In the genomic region with DNA sequence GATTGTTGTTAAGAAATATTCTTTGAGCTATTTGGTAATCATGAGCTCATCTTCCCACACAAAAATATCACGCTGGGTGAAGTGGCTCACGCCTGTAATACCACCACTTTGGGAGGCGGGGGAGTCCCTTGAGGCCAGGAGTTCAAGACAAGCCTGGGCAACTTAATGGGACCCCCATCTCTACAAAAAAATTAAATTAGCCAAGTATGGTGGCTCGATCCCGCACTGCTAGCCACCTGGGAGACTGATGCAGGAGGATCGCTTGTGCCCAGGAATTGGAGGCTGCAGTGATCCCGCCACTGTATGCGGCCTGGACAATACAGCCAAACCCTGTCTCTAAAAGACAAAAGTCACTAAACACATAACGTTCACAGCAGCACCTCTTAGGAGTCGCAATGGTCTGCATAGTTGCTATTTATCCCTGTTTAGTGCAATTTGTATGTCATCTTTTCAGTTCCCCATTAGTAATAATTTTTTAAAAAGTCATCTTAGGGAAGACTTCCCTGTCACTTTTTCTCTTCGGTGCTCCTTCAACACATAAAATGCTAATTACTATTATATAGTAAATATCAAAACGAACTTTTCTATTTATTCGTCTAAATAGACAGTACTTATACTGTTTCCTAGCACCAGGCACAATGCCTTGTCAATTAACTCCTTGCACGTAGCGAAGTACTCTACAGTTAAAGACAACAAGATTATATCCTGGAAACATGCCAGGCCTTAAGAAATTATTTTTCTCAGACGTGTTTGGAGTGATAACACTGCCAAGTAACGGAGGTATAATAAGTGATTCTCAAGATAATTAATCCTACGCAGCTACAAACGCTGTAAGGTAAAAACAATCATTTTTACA, we compare ENCODE assay signal across 8 cellular contexts. TPM values are rescaled to one million over a fixed set of nuclear protein-coding genes. Genes with fewer than 3 reads are reported as not detected.
DNase-seq lines count a peak whose midpoint lies in the region; ATAC-seq and TF ChIP-seq lines count a peak whose summit lies in the region.

No MANE protein-coding gene starts in this region.

- H3K4me3 ChIP-seq in SK-N-MC (peak overlapping the region; percentile 92), endodermal cell (ENCODE audit: low read length) (peak overlapping the region; percentile 95), neural cell (ENCODE audit: low read length) (peak overlapping the region; percentile 85)

- peaks cover 13% of the 10 kb centered on the region for H3K4me1 ChIP-seq in endodermal cell (ENCODE audit: control insufficient read depth, insufficient read depth, low read length)

- no peaks in the 10 kb centered on the region for H3K9me3 Mint-ChIP-seq in endodermal cell

- peak overlapping the region; percentile 100 for H3K27ac Mint-ChIP-seq in endodermal cell

- peaks cover 26% of the 10 kb centered on the region for H3K36me3 ChIP-seq in SK-N-MC (ENCODE audit: insufficient read depth, low read length)
- peaks cover 46% of the 10 kb centered on the region for H3K36me3 ChIP-seq in endodermal cell (ENCODE audit: control insufficient read depth, insufficient read depth, low read length)
- no peaks in the 10 kb centered on the region for H3K36me3 ChIP-seq in neural cell (ENCODE audit: insufficient read depth, low read length)

- ATAC-seq in GM19328 (IDR thresholded peaks at IDR 0.05; ENCODE audit: unreplicated experiment) (no peak), HG03095 (IDR thresholded peaks at IDR 0.05; ENCODE audit: unreplicated experiment) (no peak), HG03460 (IDR thresholded peaks at IDR 0.05; ENCODE audit: unreplicated experiment) (no peak)

- peaks cover 45% of the 10 kb centered on the region for H3K4me1 Mint-ChIP-seq in endodermal cell

- DNase-seq in activated naive CD4-positive, alpha-beta T cell treated with Interleukin-2 at 50 U/mL for 16 hours: peak; percentile 24
- no peak for DNase-seq in activated naive CD4-positive, alpha-beta T cell treated with anti-CD3 and anti-CD28 coated beads, Interleukin-2, amount 50 U/mL, for 16 hours
- no peak for DNase-seq in SK-N-MC (ENCODE audit: low read depth, low spot score)
- DNase-seq in endodermal cell: peak; percentile 42

- no peak for TF ChIP-seq RAD21 in neural cell (conservative IDR thresholded peaks at IDR 0.05)

- no peak for TF ChIP-seq EP300 in neural cell (conservative IDR thresholded peaks at IDR 0.05; ENCODE audit: poor library complexity, severe bottlenecking)

- H3K4me2 ChIP-seq in neural cell (ENCODE audit: low read length): peak overlapping the region; percentile 56

- H2AFZ ChIP-seq in neural cell (ENCODE audit: low read depth, low read length): peak overlapping the region; percentile 73

- H3K9me2 ChIP-seq in neural cell (ENCODE audit: insufficient read depth, low read length): no peaks in the 10 kb centered on the region

- H3K36me3 Mint-ChIP-seq in endodermal cell (ENCODE audit: low read depth): peaks cover 7% of the 10 kb centered on the region

- peak overlapping the region; percentile 95 for H3K4me3 Mint-ChIP-seq in endodermal cell

- no peak for TF ChIP-seq CTCF in endodermal cell (conservative IDR thresholded peaks at IDR 0.05)
- no peak for TF ChIP-seq CTCF in neural cell (IDR thresholded peaks at IDR 0.05; ENCODE audit: poor library complexity, severe bottlenecking)

- H3K27me3 ChIP-seq in endodermal cell (ENCODE audit: control insufficient read depth, insufficient read depth, low read length, poor library complexity, severe bottlenecking) (no peaks in the 10 kb centered on the region), neural cell (ENCODE audit: insufficient read depth, low read depth, low read length) (no peaks in the 10 kb centered on the region)

- 54 to 55% methylated on average over 8 to 17 of the region's 19 CpGs for WGBS in endodermal cell (ENCODE audit: insufficient coverage in 1 of 2, insufficient read length in 1 of 2), 2 experiments

- H3K9ac ChIP-seq in SK-N-MC (ENCODE audit: insufficient read length) (peak overlapping the region; percentile 96), endodermal cell (ENCODE audit: extremely low read depth, low read length, poor library complexity, severe bottlenecking) (peak overlapping the region; percentile 99), neural cell (ENCODE audit: low read length) (peak overlapping the region; percentile 92)

- H3K27me3 Mint-ChIP-seq in endodermal cell (ENCODE audit: insufficient read depth): no peaks in the 10 kb centered on the region

- H3K9me3 ChIP-seq in SK-N-MC (ENCODE audit: low read depth, low read length): no peaks in the 10 kb centered on the region
- no peaks in the 10 kb centered on the region for H3K9me3 ChIP-seq in endodermal cell (ENCODE audit: control insufficient read depth, low read length)
- H3K9me3 ChIP-seq in neural cell (ENCODE audit: low read length): no peaks in the 10 kb centered on the region

- peaks cover 3% of the 10 kb centered on the region for H4K20me1 ChIP-seq in neural cell (ENCODE audit: insufficient read depth)

- peaks cover 4% of the 10 kb centered on the region for H3F3A ChIP-seq in neural cell (ENCODE audit: insufficient read depth, low read length, poor library complexity, severe bottlenecking)

- peaks cover 89% of the 10 kb centered on the region for H3K79me2 ChIP-seq in neural cell (replicated peaks; ENCODE audit: insufficient read depth, low read length)

- H3K27ac ChIP-seq in SK-N-MC (peak overlapping the region; percentile 99), endodermal cell (ENCODE audit: low read depth, low read length) (no peak overlapping the region), neural cell (ENCODE audit: low read length) (peak overlapping the region; percentile 97)

TF ChIP-seq in neural cell, 6 proteins besides CTCF, POLR2A, EP300 and RAD21:
- TF ChIP-seq MXI1 (conservative IDR thresholded peaks at IDR 0.05; ENCODE audit: poor library complexity, severe bottlenecking): no peak
- TF ChIP-seq SMC3 (conservative IDR thresholded peaks at IDR 0.05; ENCODE audit: poor library complexity): no peak
- TF ChIP-seq EZH2 (IDR thresholded peaks at IDR 0.05; ENCODE audit: borderline replicate concordance, insufficient read depth, low read length, poor library complexity, severe bottlenecking): no peak
- no peak for TF ChIP-seq TAF1 (IDR thresholded peaks at IDR 0.05; ENCODE audit: low read depth)
- no peak for TF ChIP-seq POLR2AphosphoS5 (IDR thresholded peaks at IDR 0.05)
- TF ChIP-seq, protein P1, sequence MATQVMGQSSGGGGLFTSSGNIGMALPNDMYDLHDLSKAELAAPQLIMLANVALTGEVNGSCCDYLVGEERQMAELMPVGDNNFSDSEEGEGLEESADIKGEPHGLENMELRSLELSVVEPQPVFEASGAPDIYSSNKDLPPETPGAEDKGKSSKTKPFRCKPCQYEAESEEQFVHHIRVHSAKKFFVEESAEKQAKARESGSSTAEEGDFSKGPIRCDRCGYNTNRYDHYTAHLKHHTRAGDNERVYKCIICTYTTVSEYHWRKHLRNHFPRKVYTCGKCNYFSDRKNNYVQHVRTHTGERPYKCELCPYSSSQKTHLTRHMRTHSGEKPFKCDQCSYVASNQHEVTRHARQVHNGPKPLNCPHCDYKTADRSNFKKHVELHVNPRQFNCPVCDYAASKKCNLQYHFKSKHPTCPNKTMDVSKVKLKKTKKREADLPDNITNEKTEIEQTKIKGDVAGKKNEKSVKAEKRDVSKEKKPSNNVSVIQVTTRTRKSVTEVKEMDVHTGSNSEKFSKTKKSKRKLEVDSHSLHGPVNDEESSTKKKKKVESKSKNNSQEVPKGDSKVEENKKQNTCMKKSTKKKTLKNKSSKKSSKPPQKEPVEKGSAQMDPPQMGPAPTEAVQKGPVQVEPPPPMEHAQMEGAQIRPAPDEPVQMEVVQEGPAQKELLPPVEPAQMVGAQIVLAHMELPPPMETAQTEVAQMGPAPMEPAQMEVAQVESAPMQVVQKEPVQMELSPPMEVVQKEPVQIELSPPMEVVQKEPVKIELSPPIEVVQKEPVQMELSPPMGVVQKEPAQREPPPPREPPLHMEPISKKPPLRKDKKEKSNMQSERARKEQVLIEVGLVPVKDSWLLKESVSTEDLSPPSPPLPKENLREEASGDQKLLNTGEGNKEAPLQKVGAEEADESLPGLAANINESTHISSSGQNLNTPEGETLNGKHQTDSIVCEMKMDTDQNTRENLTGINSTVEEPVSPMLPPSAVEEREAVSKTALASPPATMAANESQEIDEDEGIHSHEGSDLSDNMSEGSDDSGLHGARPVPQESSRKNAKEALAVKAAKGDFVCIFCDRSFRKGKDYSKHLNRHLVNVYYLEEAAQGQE (IDR thresholded peaks at IDR 0.05; ENCODE audit: borderline replicate concordance): no peak

RNA-seq across cellular contexts. Expression of a gene that starts 1.1 kb away (rescaled TPM):
- total RNA-seq in endodermal cell: 100 to 1,000 TPM; 310 to 324 TPM
- 220 TPM for polyA plus RNA-seq in endodermal cell (2013, experiment 1 of 2)
- polyA plus RNA-seq in endodermal cell (2013, experiment 2 of 2): 226 TPM
- polyA plus RNA-seq in neural cell: 180 and 195 TPM in 2 replicates
- polyA minus RNA-seq in neural cell: 156 and 158 TPM in 2 replicates

RNA-seq across cellular contexts. Expression of a gene that starts 1.6 kb away (rescaled TPM):
- total RNA-seq in endodermal cell: 10 to 100 TPM; 27.6 to 32.7 TPM
- polyA plus RNA-seq in endodermal cell (2013, experiment 1 of 2): 18.9 TPM
- polyA plus RNA-seq in endodermal cell (2013, experiment 2 of 2): 18.0 TPM
- 5.2 and 5.3 TPM in 2 replicates for polyA plus RNA-seq in neural cell
- polyA minus RNA-seq in neural cell: 8.8 and 9.3 TPM in 2 replicates

RNA-seq across cellular contexts. Expression of a gene that starts 6.6 kb away (rescaled TPM):
- total RNA-seq in endodermal cell: not detected
- not detected for polyA plus RNA-seq in endodermal cell (2013, experiment 1 of 2)
- not detected for polyA plus RNA-seq in endodermal cell (2013, experiment 2 of 2)
- polyA plus RNA-seq in neural cell: not detected in 2 replicates
- polyA minus RNA-seq in neural cell: not detected in 2 replicates

RNA-seq across cellular contexts. Expression of a gene that starts 36.2 kb away (rescaled TPM):
- 10 to 100 TPM; 25.4 to 29.4 TPM for total RNA-seq in endodermal cell
- 24.3 TPM for polyA plus RNA-seq in endodermal cell (2013, experiment 1 of 2)
- 23.4 TPM for polyA plus RNA-seq in endodermal cell (2013, experiment 2 of 2)
- 47.5 and 49.3 TPM in 2 replicates for polyA plus RNA-seq in neural cell
- polyA minus RNA-seq in neural cell: 27.3 and 32.2 TPM in 2 replicates

Comparison
In these comparisons a context has a peak if more than half of its experiments do, and no peak if none do; other contexts are left out.
1. DNase-seq: peak in activated naive CD4-positive, alpha-beta T cell treated with Interleukin-2 at 50 U/mL for 16 hours (single experiment) and endodermal cell (single experiment); none in activated naive CD4-positive, alpha-beta T cell treated with anti-CD3 and anti-CD28 coated beads, Interleukin-2, amount 50 U/mL, for 16 hours (single experiment) and SK-N-MC (single experiment).
2. Peak in every context shown above with its lines, with median percentiles within 50 percentile points of each other: H3K4me3 ChIP-seq and H3K9ac ChIP-seq.